Comparison of ENCODE assay signal across 1 cellular context in genomic region chr4:170538821-170539473, GRCh38.
TF ChIP-seq lines count a peak whose summit lies in the region.

No MANE protein-coding gene starts in this region.

TF ChIP-seq in GM23338, 12 proteins besides CTCF, POLR2A, EP300 and RAD21 (continued from another document):
- TF ChIP-seq REST (IDR thresholded peaks at IDR 0.05; ENCODE audit: unreplicated experiment) (no peak), NANOG (IDR thresholded peaks at IDR 0.05; ENCODE audit: borderline replicate concordance) (no peak)
